1 cellular context compared by ENCODE assay signal in the genomic region with DNA sequence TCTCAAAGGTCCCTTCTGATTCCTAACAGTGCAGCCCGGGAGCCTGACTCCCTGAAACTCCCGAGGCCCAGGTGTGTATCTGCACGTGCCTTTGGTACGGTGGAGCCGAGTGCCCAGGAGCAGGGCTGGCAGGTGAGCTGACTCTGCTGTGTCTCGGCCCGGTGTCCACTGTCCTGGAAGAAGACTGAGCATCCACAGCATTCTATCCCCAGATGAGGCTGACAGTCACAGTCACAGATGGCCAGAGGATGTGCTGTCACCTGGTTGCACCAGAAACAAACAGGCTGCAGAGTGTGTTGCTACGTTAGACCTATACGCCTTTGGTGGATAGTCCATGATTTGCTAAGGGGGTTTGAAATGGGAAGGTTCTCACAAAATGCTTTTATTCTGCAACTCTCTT.
TF ChIP-seq lines count a peak whose summit lies in the region.

No MANE protein-coding gene starts in this region.

TF ChIP-seq in GM12878, 131 proteins besides CTCF, POLR2A, EP300 and RAD21:
- TF ChIP-seq, protein P1, sequence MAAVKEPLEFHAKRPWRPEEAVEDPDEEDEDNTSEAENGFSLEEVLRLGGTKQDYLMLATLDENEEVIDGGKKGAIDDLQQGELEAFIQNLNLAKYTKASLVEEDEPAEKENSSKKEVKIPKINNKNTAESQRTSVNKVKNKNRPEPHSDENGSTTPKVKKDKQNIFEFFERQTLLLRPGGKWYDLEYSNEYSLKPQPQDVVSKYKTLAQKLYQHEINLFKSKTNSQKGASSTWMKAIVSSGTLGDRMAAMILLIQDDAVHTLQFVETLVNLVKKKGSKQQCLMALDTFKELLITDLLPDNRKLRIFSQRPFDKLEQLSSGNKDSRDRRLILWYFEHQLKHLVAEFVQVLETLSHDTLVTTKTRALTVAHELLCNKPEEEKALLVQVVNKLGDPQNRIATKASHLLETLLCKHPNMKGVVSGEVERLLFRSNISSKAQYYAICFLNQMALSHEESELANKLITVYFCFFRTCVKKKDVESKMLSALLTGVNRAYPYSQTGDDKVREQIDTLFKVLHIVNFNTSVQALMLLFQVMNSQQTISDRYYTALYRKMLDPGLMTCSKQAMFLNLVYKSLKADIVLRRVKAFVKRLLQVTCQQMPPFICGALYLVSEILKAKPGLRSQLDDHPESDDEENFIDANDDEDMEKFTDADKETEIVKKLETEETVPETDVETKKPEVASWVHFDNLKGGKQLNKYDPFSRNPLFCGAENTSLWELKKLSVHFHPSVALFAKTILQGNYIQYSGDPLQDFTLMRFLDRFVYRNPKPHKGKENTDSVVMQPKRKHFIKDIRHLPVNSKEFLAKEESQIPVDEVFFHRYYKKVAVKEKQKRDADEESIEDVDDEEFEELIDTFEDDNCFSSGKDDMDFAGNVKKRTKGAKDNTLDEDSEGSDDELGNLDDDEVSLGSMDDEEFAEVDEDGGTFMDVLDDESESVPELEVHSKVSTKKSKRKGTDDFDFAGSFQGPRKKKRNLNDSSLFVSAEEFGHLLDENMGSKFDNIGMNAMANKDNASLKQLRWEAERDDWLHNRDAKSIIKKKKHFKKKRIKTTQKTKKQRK (IDR thresholded peaks at IDR 0.05; ENCODE audit: low read depth, low read length): no peak
- TF ChIP-seq TAF1 (IDR thresholded peaks at IDR 0.05; ENCODE audit: borderline replicate concordance, low read depth, low read length): no peak
- TF ChIP-seq ZNF24 (IDR thresholded peaks at IDR 0.05): no peak
- no peak for TF ChIP-seq SREBF1 (IDR thresholded peaks at IDR 0.05; ENCODE audit: low read length)
- no peak for TF ChIP-seq SMARCA5 (IDR thresholded peaks at IDR 0.05)
- TF ChIP-seq FOXM1 (IDR thresholded peaks at IDR 0.05; ENCODE audit: low read depth, low read length): no peak
- no peak for TF ChIP-seq SP1 (IDR thresholded peaks at IDR 0.05; ENCODE audit: low read depth, low read length)
- no peak for TF ChIP-seq LARP7 (IDR thresholded peaks at IDR 0.05)
- TF ChIP-seq ATF7 (IDR thresholded peaks at IDR 0.05; ENCODE audit: low read depth): no peak
- TF ChIP-seq ZNF274 (IDR thresholded peaks at IDR 0.05; ENCODE audit: insufficient read depth, insufficient read length): no peak
- no peak for TF ChIP-seq POLR2AphosphoS2 (IDR thresholded peaks at IDR 0.05; ENCODE audit: low read depth, low read length)
- TF ChIP-seq KLF5 (IDR thresholded peaks at IDR 0.05; ENCODE audit: partially characterized antibody): no peak
- TF ChIP-seq NFYA (IDR thresholded peaks at IDR 0.05; ENCODE audit: borderline replicate concordance, low read depth, low read length): no peak
- no peak for TF ChIP-seq ZNF207 (IDR thresholded peaks at IDR 0.05; ENCODE audit: borderline replicate concordance)
